1 cellular context compared by ENCODE assay signal in the genomic region with DNA sequence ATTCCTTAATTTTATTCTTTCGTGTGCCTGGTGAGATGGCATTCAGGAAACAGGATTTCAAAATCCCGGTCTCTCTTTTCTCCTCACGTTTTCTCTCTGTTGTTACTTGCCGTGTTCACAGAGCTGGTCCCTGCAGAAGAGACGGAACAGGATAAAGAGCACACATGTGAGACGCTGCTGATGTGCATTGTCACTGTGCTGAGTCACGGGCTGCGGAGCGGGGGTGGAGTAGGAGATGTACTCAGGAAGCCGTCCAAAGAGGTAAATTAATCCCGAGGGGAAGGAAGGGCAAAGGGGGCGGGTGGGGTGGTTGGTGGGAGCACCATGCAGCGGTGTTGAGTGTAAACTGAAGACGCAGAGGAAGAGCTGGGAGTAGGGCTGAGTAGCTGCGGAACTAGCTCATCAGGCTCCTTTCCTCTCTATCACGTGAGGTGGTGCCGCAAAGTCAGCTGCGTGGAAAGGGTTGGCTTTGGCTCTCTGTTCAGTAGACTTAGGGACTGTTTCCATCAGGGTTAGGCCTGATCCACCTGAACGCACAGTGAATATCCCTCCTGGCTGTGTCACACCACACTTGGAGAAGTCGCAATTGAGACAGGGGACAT.
TF ChIP-seq lines count a peak whose summit lies in the region.

No MANE protein-coding gene starts in this region.

TF ChIP-seq in K562, 482 proteins besides CTCF, POLR2A, EP300 and RAD21 (continued from another document and continues in another):
- TF ChIP-seq, protein P1, sequence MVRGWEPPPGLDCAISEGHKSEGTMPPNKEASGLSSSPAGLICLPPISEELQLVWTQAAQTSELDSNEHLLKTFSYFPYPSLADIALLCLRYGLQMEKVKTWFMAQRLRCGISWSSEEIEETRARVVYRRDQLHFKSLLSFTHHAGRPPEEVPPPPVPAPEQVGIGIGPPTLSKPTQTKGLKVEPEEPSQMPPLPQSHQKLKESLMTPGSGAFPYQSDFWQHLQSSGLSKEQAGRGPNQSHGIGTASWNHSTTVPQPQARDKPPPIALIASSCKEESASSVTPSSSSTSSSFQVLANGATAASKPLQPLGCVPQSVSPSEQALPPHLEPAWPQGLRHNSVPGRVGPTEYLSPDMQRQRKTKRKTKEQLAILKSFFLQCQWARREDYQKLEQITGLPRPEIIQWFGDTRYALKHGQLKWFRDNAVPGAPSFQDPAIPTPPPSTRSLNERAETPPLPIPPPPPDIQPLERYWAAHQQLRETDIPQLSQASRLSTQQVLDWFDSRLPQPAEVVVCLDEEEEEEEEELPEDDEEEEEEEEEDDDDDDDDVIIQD (CRISPR knock-in tag; IDR thresholded peaks at IDR 0.05): no peak
- no peak for TF ChIP-seq U2AF1 (optimal IDR thresholded peaks at IDR 0.05; ENCODE audit: low read depth, low read length)
- TF ChIP-seq, protein P2, sequence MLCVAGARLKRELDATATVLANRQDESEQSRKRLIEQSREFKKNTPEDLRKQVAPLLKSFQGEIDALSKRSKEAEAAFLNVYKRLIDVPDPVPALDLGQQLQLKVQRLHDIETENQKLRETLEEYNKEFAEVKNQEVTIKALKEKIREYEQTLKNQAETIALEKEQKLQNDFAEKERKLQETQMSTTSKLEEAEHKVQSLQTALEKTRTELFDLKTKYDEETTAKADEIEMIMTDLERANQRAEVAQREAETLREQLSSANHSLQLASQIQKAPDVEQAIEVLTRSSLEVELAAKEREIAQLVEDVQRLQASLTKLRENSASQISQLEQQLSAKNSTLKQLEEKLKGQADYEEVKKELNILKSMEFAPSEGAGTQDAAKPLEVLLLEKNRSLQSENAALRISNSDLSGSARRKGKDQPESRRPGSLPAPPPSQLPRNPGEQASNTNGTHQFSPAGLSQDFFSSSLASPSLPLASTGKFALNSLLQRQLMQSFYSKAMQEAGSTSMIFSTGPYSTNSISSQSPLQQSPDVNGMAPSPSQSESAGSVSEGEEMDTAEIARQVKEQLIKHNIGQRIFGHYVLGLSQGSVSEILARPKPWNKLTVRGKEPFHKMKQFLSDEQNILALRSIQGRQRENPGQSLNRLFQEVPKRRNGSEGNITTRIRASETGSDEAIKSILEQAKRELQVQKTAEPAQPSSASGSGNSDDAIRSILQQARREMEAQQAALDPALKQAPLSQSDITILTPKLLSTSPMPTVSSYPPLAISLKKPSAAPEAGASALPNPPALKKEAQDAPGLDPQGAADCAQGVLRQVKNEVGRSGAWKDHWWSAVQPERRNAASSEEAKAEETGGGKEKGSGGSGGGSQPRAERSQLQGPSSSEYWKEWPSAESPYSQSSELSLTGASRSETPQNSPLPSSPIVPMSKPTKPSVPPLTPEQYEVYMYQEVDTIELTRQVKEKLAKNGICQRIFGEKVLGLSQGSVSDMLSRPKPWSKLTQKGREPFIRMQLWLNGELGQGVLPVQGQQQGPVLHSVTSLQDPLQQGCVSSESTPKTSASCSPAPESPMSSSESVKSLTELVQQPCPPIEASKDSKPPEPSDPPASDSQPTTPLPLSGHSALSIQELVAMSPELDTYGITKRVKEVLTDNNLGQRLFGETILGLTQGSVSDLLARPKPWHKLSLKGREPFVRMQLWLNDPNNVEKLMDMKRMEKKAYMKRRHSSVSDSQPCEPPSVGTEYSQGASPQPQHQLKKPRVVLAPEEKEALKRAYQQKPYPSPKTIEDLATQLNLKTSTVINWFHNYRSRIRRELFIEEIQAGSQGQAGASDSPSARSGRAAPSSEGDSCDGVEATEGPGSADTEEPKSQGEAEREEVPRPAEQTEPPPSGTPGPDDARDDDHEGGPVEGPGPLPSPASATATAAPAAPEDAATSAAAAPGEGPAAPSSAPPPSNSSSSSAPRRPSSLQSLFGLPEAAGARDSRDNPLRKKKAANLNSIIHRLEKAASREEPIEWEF (CRISPR knock-in tag; IDR thresholded peaks at IDR 0.05): no peak
- TF ChIP-seq SLC30A9 (CRISPR knock-in tag; IDR thresholded peaks at IDR 0.05): no peak
- TF ChIP-seq ZNF184 (CRISPR knock-in tag; IDR thresholded peaks at IDR 0.05): no peak
- no peak for TF ChIP-seq MCM2 (IDR thresholded peaks at IDR 0.05; ENCODE audit: low read depth)
- peak; percentile 72; the same call in 1 of the 2 replicates for TF ChIP-seq DMBX1 (CRISPR knock-in tag; IDR thresholded peaks at IDR 0.05; ENCODE audit: borderline replicate concordance)
- peak; percentile 18; the same call in 1 of the 2 replicates for TF ChIP-seq ZNF436 (CRISPR knock-in tag; IDR thresholded peaks at IDR 0.05)
- no peak for TF ChIP-seq ZNF146 (CRISPR knock-in tag; IDR thresholded peaks at IDR 0.05; ENCODE audit: unreplicated experiment)
- no peak for TF ChIP-seq KAT2B (IDR thresholded peaks at IDR 0.05; ENCODE audit: low read depth, low read length)
- no peak for TF ChIP-seq SIN3B (IDR thresholded peaks at IDR 0.05; ENCODE audit: low read depth)
- TF ChIP-seq, protein P3, sequence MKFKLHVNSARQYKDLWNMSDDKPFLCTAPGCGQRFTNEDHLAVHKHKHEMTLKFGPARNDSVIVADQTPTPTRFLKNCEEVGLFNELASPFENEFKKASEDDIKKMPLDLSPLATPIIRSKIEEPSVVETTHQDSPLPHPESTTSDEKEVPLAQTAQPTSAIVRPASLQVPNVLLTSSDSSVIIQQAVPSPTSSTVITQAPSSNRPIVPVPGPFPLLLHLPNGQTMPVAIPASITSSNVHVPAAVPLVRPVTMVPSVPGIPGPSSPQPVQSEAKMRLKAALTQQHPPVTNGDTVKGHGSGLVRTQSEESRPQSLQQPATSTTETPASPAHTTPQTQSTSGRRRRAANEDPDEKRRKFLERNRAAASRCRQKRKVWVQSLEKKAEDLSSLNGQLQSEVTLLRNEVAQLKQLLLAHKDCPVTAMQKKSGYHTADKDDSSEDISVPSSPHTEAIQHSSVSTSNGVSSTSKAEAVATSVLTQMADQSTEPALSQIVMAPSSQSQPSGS (CRISPR knock-in tag; IDR thresholded peaks at IDR 0.05): no peak
- no peak for TF ChIP-seq MCM3 (IDR thresholded peaks at IDR 0.05)
- TF ChIP-seq ZNF263 (CRISPR knock-in tag; IDR thresholded peaks at IDR 0.05; ENCODE audit: borderline replicate concordance): peak; percentile 96
- TF ChIP-seq, protein P4, sequence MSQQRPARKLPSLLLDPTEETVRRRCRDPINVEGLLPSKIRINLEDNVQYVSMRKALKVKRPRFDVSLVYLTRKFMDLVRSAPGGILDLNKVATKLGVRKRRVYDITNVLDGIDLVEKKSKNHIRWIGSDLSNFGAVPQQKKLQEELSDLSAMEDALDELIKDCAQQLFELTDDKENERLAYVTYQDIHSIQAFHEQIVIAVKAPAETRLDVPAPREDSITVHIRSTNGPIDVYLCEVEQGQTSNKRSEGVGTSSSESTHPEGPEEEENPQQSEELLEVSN (IDR thresholded peaks at IDR 0.05; ENCODE audit: borderline replicate concordance in 1 of 2, extremely low read depth in 1 of 2, insufficient read depth in 1 of 2, insufficient read length in 1 of 2, low read depth in 1 of 2, low read length in 1 of 2, poor library complexity in 1 of 2, severe bottlenecking in 1 of 2): peak; percentile 20 to 74
- TF ChIP-seq POLR2B (IDR thresholded peaks at IDR 0.05; ENCODE audit: low read depth, partially characterized antibody): peak; percentile 69
- TF ChIP-seq, protein P5, sequence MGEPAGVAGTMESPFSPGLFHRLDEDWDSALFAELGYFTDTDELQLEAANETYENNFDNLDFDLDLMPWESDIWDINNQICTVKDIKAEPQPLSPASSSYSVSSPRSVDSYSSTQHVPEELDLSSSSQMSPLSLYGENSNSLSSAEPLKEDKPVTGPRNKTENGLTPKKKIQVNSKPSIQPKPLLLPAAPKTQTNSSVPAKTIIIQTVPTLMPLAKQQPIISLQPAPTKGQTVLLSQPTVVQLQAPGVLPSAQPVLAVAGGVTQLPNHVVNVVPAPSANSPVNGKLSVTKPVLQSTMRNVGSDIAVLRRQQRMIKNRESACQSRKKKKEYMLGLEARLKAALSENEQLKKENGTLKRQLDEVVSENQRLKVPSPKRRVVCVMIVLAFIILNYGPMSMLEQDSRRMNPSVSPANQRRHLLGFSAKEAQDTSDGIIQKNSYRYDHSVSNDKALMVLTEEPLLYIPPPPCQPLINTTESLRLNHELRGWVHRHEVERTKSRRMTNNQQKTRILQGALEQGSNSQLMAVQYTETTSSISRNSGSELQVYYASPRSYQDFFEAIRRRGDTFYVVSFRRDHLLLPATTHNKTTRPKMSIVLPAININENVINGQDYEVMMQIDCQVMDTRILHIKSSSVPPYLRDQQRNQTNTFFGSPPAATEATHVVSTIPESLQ (CRISPR knock-in tag; IDR thresholded peaks at IDR 0.05): no peak
- TF ChIP-seq JUND (IDR thresholded peaks at IDR 0.05; ENCODE audit: borderline replicate concordance, low read depth, low read length): peak; percentile 96
- peak; percentile 93; the same call in 2 of the 3 replicates for TF ChIP-seq JUND (tag; IDR thresholded peaks at IDR 0.05; ENCODE audit: borderline replicate concordance, low read depth, low read length)
- TF ChIP-seq, protein P6, sequence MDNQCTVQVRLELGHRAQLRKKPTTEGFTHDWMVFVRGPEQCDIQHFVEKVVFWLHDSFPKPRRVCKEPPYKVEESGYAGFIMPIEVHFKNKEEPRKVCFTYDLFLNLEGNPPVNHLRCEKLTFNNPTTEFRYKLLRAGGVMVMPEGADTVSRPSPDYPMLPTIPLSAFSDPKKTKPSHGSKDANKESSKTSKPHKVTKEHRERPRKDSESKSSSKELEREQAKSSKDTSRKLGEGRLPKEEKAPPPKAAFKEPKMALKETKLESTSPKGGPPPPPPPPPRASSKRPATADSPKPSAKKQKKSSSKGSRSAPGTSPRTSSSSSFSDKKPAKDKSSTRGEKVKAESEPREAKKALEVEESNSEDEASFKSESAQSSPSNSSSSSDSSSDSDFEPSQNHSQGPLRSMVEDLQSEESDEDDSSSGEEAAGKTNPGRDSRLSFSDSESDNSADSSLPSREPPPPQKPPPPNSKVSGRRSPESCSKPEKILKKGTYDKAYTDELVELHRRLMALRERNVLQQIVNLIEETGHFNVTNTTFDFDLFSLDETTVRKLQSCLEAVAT (IDR thresholded peaks at IDR 0.05): peak in 1 of 2 experiments; percentile 81; a peak in 3 of 4 replicates
- TF ChIP-seq PHB (CRISPR knock-in tag; IDR thresholded peaks at IDR 0.05): no peak
- TF ChIP-seq, protein P7, sequence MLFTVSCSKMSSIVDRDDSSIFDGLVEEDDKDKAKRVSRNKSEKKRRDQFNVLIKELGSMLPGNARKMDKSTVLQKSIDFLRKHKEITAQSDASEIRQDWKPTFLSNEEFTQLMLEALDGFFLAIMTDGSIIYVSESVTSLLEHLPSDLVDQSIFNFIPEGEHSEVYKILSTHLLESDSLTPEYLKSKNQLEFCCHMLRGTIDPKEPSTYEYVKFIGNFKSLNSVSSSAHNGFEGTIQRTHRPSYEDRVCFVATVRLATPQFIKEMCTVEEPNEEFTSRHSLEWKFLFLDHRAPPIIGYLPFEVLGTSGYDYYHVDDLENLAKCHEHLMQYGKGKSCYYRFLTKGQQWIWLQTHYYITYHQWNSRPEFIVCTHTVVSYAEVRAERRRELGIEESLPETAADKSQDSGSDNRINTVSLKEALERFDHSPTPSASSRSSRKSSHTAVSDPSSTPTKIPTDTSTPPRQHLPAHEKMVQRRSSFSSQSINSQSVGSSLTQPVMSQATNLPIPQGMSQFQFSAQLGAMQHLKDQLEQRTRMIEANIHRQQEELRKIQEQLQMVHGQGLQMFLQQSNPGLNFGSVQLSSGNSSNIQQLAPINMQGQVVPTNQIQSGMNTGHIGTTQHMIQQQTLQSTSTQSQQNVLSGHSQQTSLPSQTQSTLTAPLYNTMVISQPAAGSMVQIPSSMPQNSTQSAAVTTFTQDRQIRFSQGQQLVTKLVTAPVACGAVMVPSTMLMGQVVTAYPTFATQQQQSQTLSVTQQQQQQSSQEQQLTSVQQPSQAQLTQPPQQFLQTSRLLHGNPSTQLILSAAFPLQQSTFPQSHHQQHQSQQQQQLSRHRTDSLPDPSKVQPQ (CRISPR knock-in tag; IDR thresholded peaks at IDR 0.05; ENCODE audit: borderline replicate concordance): no peak
- no peak for TF ChIP-seq HMG20B (CRISPR knock-in tag; IDR thresholded peaks at IDR 0.05)
- peak; percentile 86 for TF ChIP-seq MTA1 (IDR thresholded peaks at IDR 0.05; ENCODE audit: borderline replicate concordance)
- TF ChIP-seq, protein P8, sequence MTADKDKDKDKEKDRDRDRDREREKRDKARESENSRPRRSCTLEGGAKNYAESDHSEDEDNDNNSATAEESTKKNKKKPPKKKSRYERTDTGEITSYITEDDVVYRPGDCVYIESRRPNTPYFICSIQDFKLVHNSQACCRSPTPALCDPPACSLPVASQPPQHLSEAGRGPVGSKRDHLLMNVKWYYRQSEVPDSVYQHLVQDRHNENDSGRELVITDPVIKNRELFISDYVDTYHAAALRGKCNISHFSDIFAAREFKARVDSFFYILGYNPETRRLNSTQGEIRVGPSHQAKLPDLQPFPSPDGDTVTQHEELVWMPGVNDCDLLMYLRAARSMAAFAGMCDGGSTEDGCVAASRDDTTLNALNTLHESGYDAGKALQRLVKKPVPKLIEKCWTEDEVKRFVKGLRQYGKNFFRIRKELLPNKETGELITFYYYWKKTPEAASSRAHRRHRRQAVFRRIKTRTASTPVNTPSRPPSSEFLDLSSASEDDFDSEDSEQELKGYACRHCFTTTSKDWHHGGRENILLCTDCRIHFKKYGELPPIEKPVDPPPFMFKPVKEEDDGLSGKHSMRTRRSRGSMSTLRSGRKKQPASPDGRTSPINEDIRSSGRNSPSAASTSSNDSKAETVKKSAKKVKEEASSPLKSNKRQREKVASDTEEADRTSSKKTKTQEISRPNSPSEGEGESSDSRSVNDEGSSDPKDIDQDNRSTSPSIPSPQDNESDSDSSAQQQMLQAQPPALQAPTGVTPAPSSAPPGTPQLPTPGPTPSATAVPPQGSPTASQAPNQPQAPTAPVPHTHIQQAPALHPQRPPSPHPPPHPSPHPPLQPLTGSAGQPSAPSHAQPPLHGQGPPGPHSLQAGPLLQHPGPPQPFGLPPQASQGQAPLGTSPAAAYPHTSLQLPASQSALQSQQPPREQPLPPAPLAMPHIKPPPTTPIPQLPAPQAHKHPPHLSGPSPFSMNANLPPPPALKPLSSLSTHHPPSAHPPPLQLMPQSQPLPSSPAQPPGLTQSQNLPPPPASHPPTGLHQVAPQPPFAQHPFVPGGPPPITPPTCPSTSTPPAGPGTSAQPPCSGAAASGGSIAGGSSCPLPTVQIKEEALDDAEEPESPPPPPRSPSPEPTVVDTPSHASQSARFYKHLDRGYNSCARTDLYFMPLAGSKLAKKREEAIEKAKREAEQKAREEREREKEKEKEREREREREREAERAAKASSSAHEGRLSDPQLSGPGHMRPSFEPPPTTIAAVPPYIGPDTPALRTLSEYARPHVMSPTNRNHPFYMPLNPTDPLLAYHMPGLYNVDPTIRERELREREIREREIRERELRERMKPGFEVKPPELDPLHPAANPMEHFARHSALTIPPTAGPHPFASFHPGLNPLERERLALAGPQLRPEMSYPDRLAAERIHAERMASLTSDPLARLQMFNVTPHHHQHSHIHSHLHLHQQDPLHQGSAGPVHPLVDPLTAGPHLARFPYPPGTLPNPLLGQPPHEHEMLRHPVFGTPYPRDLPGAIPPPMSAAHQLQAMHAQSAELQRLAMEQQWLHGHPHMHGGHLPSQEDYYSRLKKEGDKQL (CRISPR knock-in tag; IDR thresholded peaks at IDR 0.05; ENCODE audit: borderline replicate concordance): no peak
- no peak for TF ChIP-seq SAFB2 (IDR thresholded peaks at IDR 0.05; ENCODE audit: borderline replicate concordance, low read depth, low read length, severe bottlenecking)
